In the genomic region with DNA sequence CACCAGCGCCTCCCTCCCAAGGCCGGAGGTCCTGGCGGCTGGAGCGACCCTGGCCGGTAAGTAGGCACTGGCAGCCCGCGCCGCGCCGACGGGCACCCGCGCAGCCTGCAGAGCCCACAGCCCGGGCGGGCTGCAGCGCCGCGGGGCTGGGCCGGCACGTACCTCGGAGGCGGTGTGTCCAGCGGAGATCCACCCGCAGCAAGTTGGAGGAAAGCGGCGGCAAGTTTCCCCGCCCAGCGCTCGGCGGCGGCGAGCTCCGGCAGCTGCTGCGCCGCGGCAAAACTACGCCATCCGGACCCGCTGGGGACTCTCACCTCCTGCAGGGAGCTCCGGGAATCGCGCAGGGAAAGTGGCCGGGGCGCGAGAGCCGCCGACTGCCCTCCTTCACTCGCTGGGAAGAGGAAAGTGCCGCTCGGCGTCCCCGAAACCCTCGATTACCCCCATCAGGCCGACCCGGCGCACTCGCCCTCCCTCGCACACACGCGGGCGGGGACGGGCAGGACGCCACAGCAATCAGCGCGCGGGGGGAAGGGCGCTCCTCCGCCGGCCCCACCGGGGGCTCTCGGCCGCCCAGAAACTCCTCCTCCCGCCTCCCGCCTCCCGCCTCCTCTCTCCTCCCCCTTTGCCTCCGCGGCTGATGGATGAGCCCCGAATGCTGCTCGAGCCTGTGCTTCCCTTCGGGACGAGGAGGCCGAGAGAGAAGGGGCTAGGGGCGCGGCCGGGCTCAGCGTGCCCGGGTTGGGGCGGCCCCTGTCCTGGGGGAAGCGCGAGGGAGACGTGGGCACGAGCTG, we compare ENCODE assay signal across 1 cellular context.
TF ChIP-seq lines count a peak whose summit lies in the region.

A gene (minus strand): TSS at position 436 of the 791 bp plus-strand sequence. CDS start 24,620 bp downstream, outside the sequence.

TF ChIP-seq in HepG2, 621 proteins besides CTCF, POLR2A, EP300 and RAD21 (continued from another document and continues in another):
- TF ChIP-seq, protein P1, sequence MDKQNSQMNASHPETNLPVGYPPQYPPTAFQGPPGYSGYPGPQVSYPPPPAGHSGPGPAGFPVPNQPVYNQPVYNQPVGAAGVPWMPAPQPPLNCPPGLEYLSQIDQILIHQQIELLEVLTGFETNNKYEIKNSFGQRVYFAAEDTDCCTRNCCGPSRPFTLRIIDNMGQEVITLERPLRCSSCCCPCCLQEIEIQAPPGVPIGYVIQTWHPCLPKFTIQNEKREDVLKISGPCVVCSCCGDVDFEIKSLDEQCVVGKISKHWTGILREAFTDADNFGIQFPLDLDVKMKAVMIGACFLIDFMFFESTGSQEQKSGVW (CRISPR knock-in tag; IDR thresholded peaks at IDR 0.05; ENCODE audit: borderline replicate concordance), result no peak
- TF ChIP-seq, protein P2, sequence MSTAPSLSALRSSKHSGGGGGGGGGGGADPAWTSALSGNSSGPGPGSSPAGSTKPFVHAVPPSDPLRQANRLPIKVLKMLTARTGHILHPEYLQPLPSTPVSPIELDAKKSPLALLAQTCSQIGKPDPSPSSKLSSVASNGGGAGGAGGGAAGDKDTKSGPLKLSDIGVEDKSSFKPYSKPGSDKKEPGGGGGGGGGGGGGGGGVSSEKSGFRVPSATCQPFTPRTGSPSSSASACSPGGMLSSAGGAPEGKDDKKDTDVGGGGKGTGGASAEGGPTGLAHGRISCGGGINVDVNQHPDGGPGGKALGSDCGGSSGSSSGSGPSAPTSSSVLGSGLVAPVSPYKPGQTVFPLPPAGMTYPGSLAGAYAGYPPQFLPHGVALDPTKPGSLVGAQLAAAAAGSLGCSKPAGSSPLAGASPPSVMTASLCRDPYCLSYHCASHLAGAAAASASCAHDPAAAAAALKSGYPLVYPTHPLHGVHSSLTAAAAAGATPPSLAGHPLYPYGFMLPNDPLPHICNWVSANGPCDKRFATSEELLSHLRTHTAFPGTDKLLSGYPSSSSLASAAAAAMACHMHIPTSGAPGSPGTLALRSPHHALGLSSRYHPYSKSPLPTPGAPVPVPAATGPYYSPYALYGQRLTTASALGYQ (CRISPR knock-in tag; IDR thresholded peaks at IDR 0.05), result peak; percentile 77
- TF ChIP-seq, protein P3, sequence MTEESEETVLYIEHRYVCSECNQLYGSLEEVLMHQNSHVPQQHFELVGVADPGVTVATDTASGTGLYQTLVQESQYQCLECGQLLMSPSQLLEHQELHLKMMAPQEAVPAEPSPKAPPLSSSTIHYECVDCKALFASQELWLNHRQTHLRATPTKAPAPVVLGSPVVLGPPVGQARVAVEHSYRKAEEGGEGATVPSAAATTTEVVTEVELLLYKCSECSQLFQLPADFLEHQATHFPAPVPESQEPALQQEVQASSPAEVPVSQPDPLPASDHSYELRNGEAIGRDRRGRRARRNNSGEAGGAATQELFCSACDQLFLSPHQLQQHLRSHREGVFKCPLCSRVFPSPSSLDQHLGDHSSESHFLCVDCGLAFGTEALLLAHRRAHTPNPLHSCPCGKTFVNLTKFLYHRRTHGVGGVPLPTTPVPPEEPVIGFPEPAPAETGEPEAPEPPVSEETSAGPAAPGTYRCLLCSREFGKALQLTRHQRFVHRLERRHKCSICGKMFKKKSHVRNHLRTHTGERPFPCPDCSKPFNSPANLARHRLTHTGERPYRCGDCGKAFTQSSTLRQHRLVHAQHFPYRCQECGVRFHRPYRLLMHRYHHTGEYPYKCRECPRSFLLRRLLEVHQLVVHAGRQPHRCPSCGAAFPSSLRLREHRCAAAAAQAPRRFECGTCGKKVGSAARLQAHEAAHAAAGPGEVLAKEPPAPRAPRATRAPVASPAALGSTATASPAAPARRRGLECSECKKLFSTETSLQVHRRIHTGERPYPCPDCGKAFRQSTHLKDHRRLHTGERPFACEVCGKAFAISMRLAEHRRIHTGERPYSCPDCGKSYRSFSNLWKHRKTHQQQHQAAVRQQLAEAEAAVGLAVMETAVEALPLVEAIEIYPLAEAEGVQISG (CRISPR knock-in tag; IDR thresholded peaks at IDR 0.05), result peak; percentile 46
- TF ChIP-seq ZNF180 (CRISPR knock-in tag; IDR thresholded peaks at IDR 0.05; ENCODE audit: borderline replicate concordance, low read depth) (no peak), ARNT2 (CRISPR knock-in tag; IDR thresholded peaks at IDR 0.05; ENCODE audit: low read depth) (peak; percentile 61; the same call in 1 of the 2 replicates), SP2 (CRISPR knock-in tag; IDR thresholded peaks at IDR 0.05) (peak; percentile 78), TGIF2 (CRISPR knock-in tag; IDR thresholded peaks at IDR 0.05) (peak; percentile 72; the same call in 1 of the 2 replicates), RBAK (CRISPR knock-in tag; IDR thresholded peaks at IDR 0.05) (no peak), ZNF549 (CRISPR knock-in tag; IDR thresholded peaks at IDR 0.05) (no peak), SP4 (CRISPR knock-in tag; IDR thresholded peaks at IDR 0.05) (peak; percentile 73), JARID2 (CRISPR knock-in tag; IDR thresholded peaks at IDR 0.05; ENCODE audit: insufficient replicate concordance) (no peak), JUND (CRISPR knock-in tag; IDR thresholded peaks at IDR 0.05) (0 out of 2 replicates have a peak, but pooled peaks have one; percentile 7), CENPX (CRISPR knock-in tag; IDR thresholded peaks at IDR 0.05) (no peak), RORA (CRISPR knock-in tag; IDR thresholded peaks at IDR 0.05) (no peak), SCMH1 (CRISPR knock-in tag; IDR thresholded peaks at IDR 0.05; ENCODE audit: borderline replicate concordance) (no peak), MEF2D (CRISPR knock-in tag; IDR thresholded peaks at IDR 0.05) (no peak), NBN (conservative IDR thresholded peaks at IDR 0.05) (no peak), ZNF782 (CRISPR knock-in tag; IDR thresholded peaks at IDR 0.05; ENCODE audit: borderline replicate concordance) (no peak; the same call in 1 of the 2 replicates), MYC (CRISPR knock-in tag; IDR thresholded peaks at IDR 0.05; ENCODE audit: borderline replicate concordance) (peak; percentile 77; the same call in 1 of the 2 replicates), PHF21A (CRISPR knock-in tag; IDR thresholded peaks at IDR 0.05) (peak; percentile 47; the same call in 1 of the 2 replicates), ZNF17 (CRISPR knock-in tag; IDR thresholded peaks at IDR 0.05) (no peak), SP140L (CRISPR knock-in tag; IDR thresholded peaks at IDR 0.05; ENCODE audit: borderline replicate concordance) (no peak), ZNF10 (CRISPR knock-in tag; IDR thresholded peaks at IDR 0.05; ENCODE audit: borderline replicate concordance, low read depth) (no peak), ZNF337 (CRISPR knock-in tag; IDR thresholded peaks at IDR 0.05; ENCODE audit: borderline replicate concordance, low read depth) (no peak), BORCS8-MEF2B (CRISPR knock-in tag; IDR thresholded peaks at IDR 0.05) (peak; percentile 58), KAT2B (IDR thresholded peaks at IDR 0.05; ENCODE audit: borderline replicate concordance, low read depth, low read length) (no peak), ZNF615 (CRISPR knock-in tag; IDR thresholded peaks at IDR 0.05; ENCODE audit: borderline replicate concordance) (0 out of 2 replicates have a peak, but pooled peaks have one; percentile 57)
- TF ChIP-seq, protein P4, sequence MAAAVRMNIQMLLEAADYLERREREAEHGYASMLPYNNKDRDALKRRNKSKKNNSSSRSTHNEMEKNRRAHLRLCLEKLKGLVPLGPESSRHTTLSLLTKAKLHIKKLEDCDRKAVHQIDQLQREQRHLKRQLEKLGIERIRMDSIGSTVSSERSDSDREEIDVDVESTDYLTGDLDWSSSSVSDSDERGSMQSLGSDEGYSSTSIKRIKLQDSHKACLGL (CRISPR knock-in tag; IDR thresholded peaks at IDR 0.05), result peak; percentile 81; the same call in 1 of the 2 replicates
- TF ChIP-seq, protein P5, sequence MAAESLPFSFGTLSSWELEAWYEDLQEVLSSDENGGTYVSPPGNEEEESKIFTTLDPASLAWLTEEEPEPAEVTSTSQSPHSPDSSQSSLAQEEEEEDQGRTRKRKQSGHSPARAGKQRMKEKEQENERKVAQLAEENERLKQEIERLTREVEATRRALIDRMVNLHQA (CRISPR knock-in tag; IDR thresholded peaks at IDR 0.05), result no peak
- TF ChIP-seq, protein P6, sequence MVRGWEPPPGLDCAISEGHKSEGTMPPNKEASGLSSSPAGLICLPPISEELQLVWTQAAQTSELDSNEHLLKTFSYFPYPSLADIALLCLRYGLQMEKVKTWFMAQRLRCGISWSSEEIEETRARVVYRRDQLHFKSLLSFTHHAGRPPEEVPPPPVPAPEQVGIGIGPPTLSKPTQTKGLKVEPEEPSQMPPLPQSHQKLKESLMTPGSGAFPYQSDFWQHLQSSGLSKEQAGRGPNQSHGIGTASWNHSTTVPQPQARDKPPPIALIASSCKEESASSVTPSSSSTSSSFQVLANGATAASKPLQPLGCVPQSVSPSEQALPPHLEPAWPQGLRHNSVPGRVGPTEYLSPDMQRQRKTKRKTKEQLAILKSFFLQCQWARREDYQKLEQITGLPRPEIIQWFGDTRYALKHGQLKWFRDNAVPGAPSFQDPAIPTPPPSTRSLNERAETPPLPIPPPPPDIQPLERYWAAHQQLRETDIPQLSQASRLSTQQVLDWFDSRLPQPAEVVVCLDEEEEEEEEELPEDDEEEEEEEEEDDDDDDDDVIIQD (CRISPR knock-in tag; IDR thresholded peaks at IDR 0.05; ENCODE audit: low read depth), result 0 out of 2 replicates have a peak, but pooled peaks have one; percentile 20
- TF ChIP-seq, protein P7, sequence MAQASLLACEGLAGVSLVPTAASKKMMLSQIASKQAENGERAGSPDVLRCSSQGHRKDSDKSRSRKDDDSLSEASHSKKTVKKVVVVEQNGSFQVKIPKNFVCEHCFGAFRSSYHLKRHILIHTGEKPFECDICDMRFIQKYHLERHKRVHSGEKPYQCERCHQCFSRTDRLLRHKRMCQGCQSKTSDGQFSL (CRISPR knock-in tag; IDR thresholded peaks at IDR 0.05), result no peak
- TF ChIP-seq, protein P8, sequence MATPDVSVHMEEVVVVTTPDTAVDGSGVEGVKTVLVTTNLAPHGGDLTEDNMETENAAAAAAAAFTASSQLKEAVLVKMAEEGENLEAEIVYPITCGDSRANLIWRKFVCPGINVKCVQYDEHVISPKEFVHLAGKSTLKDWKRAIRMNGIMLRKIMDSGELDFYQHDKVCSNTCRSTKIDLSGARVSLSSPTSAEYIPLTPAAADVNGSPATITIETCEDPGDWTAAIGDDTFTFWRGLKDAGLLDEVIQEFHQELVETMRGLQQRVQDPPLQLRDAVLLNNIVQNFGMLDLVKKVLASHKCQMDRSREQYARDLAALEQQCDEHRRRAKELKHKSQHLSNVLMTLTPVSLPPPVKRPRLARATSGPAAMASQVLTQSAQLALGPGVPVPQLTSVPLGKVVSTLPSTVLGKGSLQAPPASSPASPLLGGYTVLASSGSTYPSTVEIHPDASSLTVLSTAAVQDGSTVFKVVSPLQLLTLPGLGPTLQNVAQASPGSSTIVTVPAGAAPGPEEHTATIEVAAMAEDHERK (CRISPR knock-in tag; IDR thresholded peaks at IDR 0.05; ENCODE audit: low read depth), result no peak
- TF ChIP-seq, protein P9, sequence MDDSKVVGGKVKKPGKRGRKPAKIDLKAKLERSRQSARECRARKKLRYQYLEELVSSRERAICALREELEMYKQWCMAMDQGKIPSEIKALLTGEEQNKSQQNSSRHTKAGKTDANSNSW (CRISPR knock-in tag; IDR thresholded peaks at IDR 0.05; ENCODE audit: borderline replicate concordance), result no peak; the same call in 1 of the 2 replicates
- TF ChIP-seq, protein P10, sequence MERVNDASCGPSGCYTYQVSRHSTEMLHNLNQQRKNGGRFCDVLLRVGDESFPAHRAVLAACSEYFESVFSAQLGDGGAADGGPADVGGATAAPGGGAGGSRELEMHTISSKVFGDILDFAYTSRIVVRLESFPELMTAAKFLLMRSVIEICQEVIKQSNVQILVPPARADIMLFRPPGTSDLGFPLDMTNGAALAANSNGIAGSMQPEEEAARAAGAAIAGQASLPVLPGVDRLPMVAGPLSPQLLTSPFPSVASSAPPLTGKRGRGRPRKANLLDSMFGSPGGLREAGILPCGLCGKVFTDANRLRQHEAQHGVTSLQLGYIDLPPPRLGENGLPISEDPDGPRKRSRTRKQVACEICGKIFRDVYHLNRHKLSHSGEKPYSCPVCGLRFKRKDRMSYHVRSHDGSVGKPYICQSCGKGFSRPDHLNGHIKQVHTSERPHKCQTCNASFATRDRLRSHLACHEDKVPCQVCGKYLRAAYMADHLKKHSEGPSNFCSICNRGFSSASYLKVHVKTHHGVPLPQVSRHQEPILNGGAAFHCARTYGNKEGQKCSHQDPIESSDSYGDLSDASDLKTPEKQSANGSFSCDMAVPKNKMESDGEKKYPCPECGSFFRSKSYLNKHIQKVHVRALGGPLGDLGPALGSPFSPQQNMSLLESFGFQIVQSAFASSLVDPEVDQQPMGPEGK (CRISPR knock-in tag; IDR thresholded peaks at IDR 0.05), result peak; percentile 98
- TF ChIP-seq, protein P11, sequence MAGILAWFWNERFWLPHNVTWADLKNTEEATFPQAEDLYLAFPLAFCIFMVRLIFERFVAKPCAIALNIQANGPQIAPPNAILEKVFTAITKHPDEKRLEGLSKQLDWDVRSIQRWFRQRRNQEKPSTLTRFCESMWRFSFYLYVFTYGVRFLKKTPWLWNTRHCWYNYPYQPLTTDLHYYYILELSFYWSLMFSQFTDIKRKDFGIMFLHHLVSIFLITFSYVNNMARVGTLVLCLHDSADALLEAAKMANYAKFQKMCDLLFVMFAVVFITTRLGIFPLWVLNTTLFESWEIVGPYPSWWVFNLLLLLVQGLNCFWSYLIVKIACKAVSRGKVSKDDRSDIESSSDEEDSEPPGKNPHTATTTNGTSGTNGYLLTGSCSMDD (CRISPR knock-in tag; IDR thresholded peaks at IDR 0.05), result no peak
- TF ChIP-seq, protein P12, sequence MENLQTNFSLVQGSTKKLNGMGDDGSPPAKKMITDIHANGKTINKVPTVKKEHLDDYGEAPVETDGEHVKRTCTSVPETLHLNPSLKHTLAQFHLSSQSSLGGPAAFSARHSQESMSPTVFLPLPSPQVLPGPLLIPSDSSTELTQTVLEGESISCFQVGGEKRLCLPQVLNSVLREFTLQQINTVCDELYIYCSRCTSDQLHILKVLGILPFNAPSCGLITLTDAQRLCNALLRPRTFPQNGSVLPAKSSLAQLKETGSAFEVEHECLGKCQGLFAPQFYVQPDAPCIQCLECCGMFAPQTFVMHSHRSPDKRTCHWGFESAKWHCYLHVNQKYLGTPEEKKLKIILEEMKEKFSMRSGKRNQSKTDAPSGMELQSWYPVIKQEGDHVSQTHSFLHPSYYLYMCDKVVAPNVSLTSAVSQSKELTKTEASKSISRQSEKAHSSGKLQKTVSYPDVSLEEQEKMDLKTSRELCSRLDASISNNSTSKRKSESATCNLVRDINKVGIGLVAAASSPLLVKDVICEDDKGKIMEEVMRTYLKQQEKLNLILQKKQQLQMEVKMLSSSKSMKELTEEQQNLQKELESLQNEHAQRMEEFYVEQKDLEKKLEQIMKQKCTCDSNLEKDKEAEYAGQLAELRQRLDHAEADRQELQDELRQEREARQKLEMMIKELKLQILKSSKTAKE (CRISPR knock-in tag; IDR thresholded peaks at IDR 0.05; ENCODE audit: borderline replicate concordance), result no peak; the same call in none of the 2 replicates
- TF ChIP-seq, protein P13, sequence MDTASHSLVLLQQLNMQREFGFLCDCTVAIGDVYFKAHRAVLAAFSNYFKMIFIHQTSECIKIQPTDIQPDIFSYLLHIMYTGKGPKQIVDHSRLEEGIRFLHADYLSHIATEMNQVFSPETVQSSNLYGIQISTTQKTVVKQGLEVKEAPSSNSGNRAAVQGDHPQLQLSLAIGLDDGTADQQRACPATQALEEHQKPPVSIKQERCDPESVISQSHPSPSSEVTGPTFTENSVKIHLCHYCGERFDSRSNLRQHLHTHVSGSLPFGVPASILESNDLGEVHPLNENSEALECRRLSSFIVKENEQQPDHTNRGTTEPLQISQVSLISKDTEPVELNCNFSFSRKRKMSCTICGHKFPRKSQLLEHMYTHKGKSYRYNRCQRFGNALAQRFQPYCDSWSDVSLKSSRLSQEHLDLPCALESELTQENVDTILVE (CRISPR knock-in tag; IDR thresholded peaks at IDR 0.05), result 0 out of 2 replicates have a peak, but pooled peaks have one; percentile 24
